In genomic region chr9:24900179-24900578, GRCh38 we compare ENCODE assay signal across 5 cellular contexts.
"Had no signal": no experiment of that assay in that cellular context is flagged by ENCODE, and none has a peak within 500 bp of the region (broad histone marks: within the 10 kb centered on the region; RNA-seq: fewer than 3 reads in every experiment).

No MANE protein-coding gene starts in this region.

- DNase-seq: IMR-90, KBM-7 had no signal

- ATAC-seq: HepG2, K562 had no signal

- H3K4me3 ChIP-seq: K562 had no signal

- H3K27ac ChIP-seq: HL-60 had no signal
